In genomic region chr22:31248965-31249940, GRCh38 we compare ENCODE assay signal across 10 cellular contexts. TPM values are rescaled to one million over a fixed set of nuclear protein-coding genes. Genes with fewer than 3 reads are reported as not detected.
DNase-seq lines count a peak whose midpoint lies in the region; ATAC-seq and TF ChIP-seq lines count a peak whose summit lies in the region.
"Had no signal": no experiment of that assay in that cellular context is flagged by ENCODE, and none has a peak within 500 bp of the region (broad histone marks: within the 10 kb centered on the region; RNA-seq: fewer than 3 reads in every experiment).

No MANE protein-coding gene starts in this region.

- no peaks in the 10 kb centered on the region for H3K27me3 ChIP-seq in tibial artery

- no peaks in the 10 kb centered on the region for H3K36me3 ChIP-seq in tibial artery

- no peaks in the 10 kb centered on the region for H3K9me3 ChIP-seq in tibial artery

- H3K27me3 Mint-ChIP-seq in naive thymus-derived CD8-positive, alpha-beta T cell, result no peaks in the 10 kb centered on the region

- DNase-seq in NCI-H82 treated with DMSO at 0.1 percent for 48 hours (lab: John Stamatoyannopoulos, UW; ENCODE audit: unreplicated experiment) (peak; percentile 49), epithelial cell of esophagus (ENCODE audit: low read depth) (peak; percentile 74), tibial artery (no peak), NCI-H226 (no peak), HCEC 1CT (no peak), COR-L47 (lab: John Stamatoyannopoulos, UW) (no peak)
- no peak for DNase-seq in naive thymus-derived CD8-positive, alpha-beta T cell
- DNase-seq: Karpas-422; stimulated activated CD4-positive, alpha-beta T cell treated with anti-CD3 and anti-CD28 coated beads, Interleukin-15, amount 100 ng/mL, for 24 hours had no signal

- peak overlapping the region in 7 of 10 donors; percentile 12 to 90 (median 82) for H3K4me3 Mint-ChIP-seq in naive thymus-derived CD8-positive, alpha-beta T cell

- no peaks in the 10 kb centered on the region for H3K9me3 Mint-ChIP-seq in naive thymus-derived CD8-positive, alpha-beta T cell

- H3K27ac Mint-ChIP-seq in naive thymus-derived CD8-positive, alpha-beta T cell, result peak overlapping the region in 2 of 10 donors; percentile 46 to 51

- POLR2A ChIA-PET in naive thymus-derived CD8-positive, alpha-beta T cell (lab: Charles Lee), result interaction anchor here (0.7 to 5.7 kb wide), 7 partner anchors 19 to 41 kb away, joined by 3 to 68 read pairs (median 10); partner anchors contain the start of gene PIK3IP1

- peaks cover 8 to 43% (median 21%) of the 10 kb centered on the region in 4 donors for H3K4me1 Mint-ChIP-seq in naive thymus-derived CD8-positive, alpha-beta T cell

- no peak for ATAC-seq in naive thymus-derived CD8-positive, alpha-beta T cell
- ATAC-seq: Panc1 had no signal

- intact Hi-C loops in tibial artery (cut with DNase I; ENCODE audit: low total_unique reads), result no loop called here

- H3K4me1 ChIP-seq in tibial artery, result peaks cover 0 to 47% (median 37%) of the 10 kb centered on the region in 4 donors

- H3K4me3 ChIP-seq in epithelial cell of esophagus (ENCODE audit: low read length), result peak overlapping the region; percentile 96
- peak overlapping the region; percentile 57 to 69 for H3K4me3 ChIP-seq in tibial artery

- peak overlapping the region; percentile 68 to 70 for H3K27ac ChIP-seq in tibial artery

- peaks cover 0 to 2% (median 0%) of the 10 kb centered on the region in 3 donors for H3K36me3 Mint-ChIP-seq in naive thymus-derived CD8-positive, alpha-beta T cell

- TF ChIP-seq CTCF in epithelial cell of esophagus (IDR thresholded peaks at IDR 0.05; ENCODE audit: insufficient read depth, low read depth, low read length, missing control alignments) (no peak), tibial artery (IDR thresholded peaks at IDR 0.05) (no peak)

RNA-seq across cellular contexts. Expression of gene LIMK2, which starts 37.2 kb away (rescaled TPM):
- 10 to 100 TPM; 20.7 to 26.5 TPM for total RNA-seq in naive thymus-derived CD8-positive, alpha-beta T cell
- 10 to 100 TPM in 2 of 3 donors, 1 to 10 TPM in 1; 7.4 to 21.0 (median 12.7) TPM for polyA plus RNA-seq in naive thymus-derived CD8-positive, alpha-beta T cell

RNA-seq across cellular contexts. Expression of gene PIK3IP1, which starts 43.0 kb away (rescaled TPM):
- 100 to 1,000 TPM; 730 to 741 TPM for total RNA-seq in naive thymus-derived CD8-positive, alpha-beta T cell
- polyA plus RNA-seq in naive thymus-derived CD8-positive, alpha-beta T cell, result 100 to 1,000 TPM; 530 to 963 (median 585) TPM

Comparison
In these comparisons a context has a peak if more than half of its experiments do, and no peak if none do; other contexts are left out.
1. DNase-seq: peak in NCI-H82 treated with DMSO at 0.1 percent for 48 hours (single experiment) and epithelial cell of esophagus (single experiment); none in naive thymus-derived CD8-positive, alpha-beta T cell (0 of 10), tibial artery (0 of 2), NCI-H226 (single experiment), HCEC 1CT (single experiment) and COR-L47 (single experiment).